9 cellular contexts compared by ENCODE assay signal in genomic region chr6:110358536-110359148, GRCh38. TPM values are rescaled to one million over a fixed set of nuclear protein-coding genes. Genes with fewer than 3 reads are reported as not detected.
DNase-seq lines count a peak whose midpoint lies in the region; ATAC-seq and TF ChIP-seq lines count a peak whose summit lies in the region.
"Had no signal": no experiment of that assay in that cellular context is flagged by ENCODE, and none has a peak within 500 bp of the region (broad histone marks: within the 10 kb centered on the region; RNA-seq: fewer than 3 reads in every experiment).

No MANE protein-coding gene starts in this region.

- H3K27me3 Mint-ChIP-seq in endodermal cell (ENCODE audit: insufficient read depth) (peaks cover 44% of the 10 kb centered on the region), nephron (ENCODE audit: low read depth) (peaks cover 3% of the 10 kb centered on the region)

- H3K9ac ChIP-seq in HUES48 (ENCODE audit: low read depth, low read length) (no peak overlapping the region), endodermal cell (ENCODE audit: extremely low read depth, low read length, poor library complexity, severe bottlenecking) (no peak overlapping the region)

- TF ChIP-seq CTCF in A673 (conservative IDR thresholded peaks at IDR 0.05; ENCODE audit: low read depth, low read length) (no peak), endodermal cell (conservative IDR thresholded peaks at IDR 0.05) (no peak), nephron (IDR thresholded peaks at IDR 0.05; ENCODE audit: unreplicated experiment in 3 of 3) (no peak)

- H3K4me3 ChIP-seq in A673 (ENCODE audit: low read depth, low read length, poor library complexity, severe bottlenecking) (peak overlapping the region; percentile 51), HUES48 (ENCODE audit: low read depth, low read length) (peak overlapping the region; percentile 66), endodermal cell (ENCODE audit: low read length) (peak overlapping the region; percentile 59)

- intact Hi-C loops in A673 (cut with micrococcal nuclease; ENCODE audit: unreplicated experiment), result loop anchor here (10.0 kb wide), 1 partner anchor 174 kb away; the partner anchor contains the start of gene CDC40

- H3K27me3 ChIP-seq in A673 (replicated peaks; ENCODE audit: insufficient read depth, low read depth, low read length, poor library complexity), result no peaks in the 10 kb centered on the region
- H3K27me3 ChIP-seq in HUES48 (ENCODE audit: control insufficient read depth, insufficient read depth, low read length), result peaks cover 40% of the 10 kb centered on the region
- peaks cover 28% of the 10 kb centered on the region for H3K27me3 ChIP-seq in endodermal cell (ENCODE audit: control insufficient read depth, insufficient read depth, low read length, poor library complexity, severe bottlenecking)

- no peak for ATAC-seq in HG02798 (IDR thresholded peaks at IDR 0.05; ENCODE audit: poor library complexity, unreplicated experiment)

- CTCF ChIA-PET in A673 (lab: Charles Lee), result no interaction called here

- DNase-seq in A673 (ENCODE audit: low spot score), result no peak
- DNase-seq in endodermal cell, result no peak
- DNase-seq in NCI-H187 treated with DMSO at 0.1 percent for 48 hours (lab: John Stamatoyannopoulos, UW), result no peak
- no peak for DNase-seq in activated CD4-positive, alpha-beta T cell treated with anti-CD3 and anti-CD28 coated beads, Interleukin-2, amount 50 U/mL, for 48 hours
- DNase-seq in UCSD-AML1 (lab: John Stamatoyannopoulos, UW; ENCODE audit: unreplicated experiment), result no peak
- DNase-seq: activated effector memory CD4-positive, alpha-beta T cell treated with anti-CD3 and anti-CD28 coated beads, Interleukin-2, amount 50 U/mL, for 16 hours had no signal

- peaks cover 43% of the 10 kb centered on the region for H3K4me1 ChIP-seq in A673 (ENCODE audit: insufficient read depth, low read length, poor library complexity, severe bottlenecking)
- H3K4me1 ChIP-seq in HUES48 (ENCODE audit: control insufficient read depth, insufficient read depth, low read length), result peaks cover 38% of the 10 kb centered on the region
- H3K4me1 ChIP-seq in endodermal cell (ENCODE audit: control insufficient read depth, insufficient read depth, low read length), result no peaks in the 10 kb centered on the region

- H3K36me3 ChIP-seq in A673 (ENCODE audit: insufficient read depth, low read length, poor library complexity, severe bottlenecking) (no peaks in the 10 kb centered on the region), HUES48 (ENCODE audit: control insufficient read depth, insufficient read depth, low read length) (no peaks in the 10 kb centered on the region), endodermal cell (ENCODE audit: control insufficient read depth, insufficient read depth, low read length) (no peaks in the 10 kb centered on the region)

- H3K27ac Mint-ChIP-seq in endodermal cell, result no peak overlapping the region
- peak overlapping the region; percentile 95 to 97 (median 96) for H3K27ac Mint-ChIP-seq in nephron

- H3K9me3 ChIP-seq in A673 (ENCODE audit: low read depth, low read length, poor library complexity, severe bottlenecking), result no peaks in the 10 kb centered on the region
- no peaks in the 10 kb centered on the region for H3K9me3 ChIP-seq in HUES48 (ENCODE audit: control insufficient read depth, insufficient read depth, low read length)
- peaks cover 5% of the 10 kb centered on the region for H3K9me3 ChIP-seq in endodermal cell (ENCODE audit: control insufficient read depth, low read length)

- WGBS in endodermal cell (ENCODE audit: insufficient coverage in 1 of 2, insufficient read length in 1 of 2), 2 experiments, result 66 to 70% methylated on average over 7 to 13 of the region's 13 CpGs

- H3K4me3 Mint-ChIP-seq in endodermal cell (peak overlapping the region; percentile 43), nephron (peak overlapping the region; percentile 80 to 85 (median 84))

- H3K36me3 Mint-ChIP-seq in endodermal cell (ENCODE audit: low read depth), result no peaks in the 10 kb centered on the region
- no peaks in the 10 kb centered on the region for H3K36me3 Mint-ChIP-seq in nephron (ENCODE audit: low read depth)

- BruUV-seq in A673 (replicated peaks; lab: Mats Ljungman, UMichigan), result TSS peak; percentile 35

- H3K4me1 Mint-ChIP-seq in endodermal cell, result peaks cover 24% of the 10 kb centered on the region
- H3K4me1 Mint-ChIP-seq in nephron, result peaks cover 61% of the 10 kb centered on the region

- peaks cover 5% of the 10 kb centered on the region for H3K9me3 Mint-ChIP-seq in endodermal cell
- peaks cover 10% of the 10 kb centered on the region for H3K9me3 Mint-ChIP-seq in nephron

- POLR2A ChIA-PET in A673 (lab: Charles Lee; ENCODE audit: low non-redundant PET), result interaction anchor here (0.7 kb wide), 1 partner anchor 14 kb away, joined by 4 read pairs; no protein-coding TSS in a partner anchor

- H3K27ac ChIP-seq in A673 (ENCODE audit: low read depth, low read length, poor library complexity, severe bottlenecking) (peak overlapping the region; percentile 76), HUES48 (ENCODE audit: low read depth, low read length) (no peak overlapping the region), endodermal cell (ENCODE audit: low read depth, low read length) (peak overlapping the region; percentile 47)

RNA-seq across cellular contexts. Expression of gene METTL24, which starts 0.5 kb away (rescaled TPM):
- total RNA-seq in A673 (2021) (6.4 and 9.0 TPM in 2 replicates), endodermal cell (1 to 10 TPM in 1 of 2 donors, under 1 TPM in 1; 0.24 to 1.3 TPM)
- polyA plus RNA-seq in endodermal cell (2013, experiment 1 of 2), result 3.2 TPM
- 2.5 TPM for polyA plus RNA-seq in endodermal cell (2013, experiment 2 of 2)

RNA-seq across cellular contexts. Expression of gene DDO, which starts 56.7 kb away (rescaled TPM):
- not detected in 2 replicates for total RNA-seq in A673 (2021)
- total RNA-seq in endodermal cell, result not detected
- polyA plus RNA-seq in endodermal cell (2013, experiment 1 of 2), result not detected
- polyA plus RNA-seq in endodermal cell (2013, experiment 2 of 2), result not detected
